ENCODE assay signal across 1 cellular context in genomic region chr2:68466361-68466777, GRCh38.
TF ChIP-seq lines count a peak whose summit lies in the region.

No MANE protein-coding gene starts in this region.

TF ChIP-seq in endothelial cell of umbilical vein, 7 proteins besides CTCF, POLR2A, EP300 and RAD21:
- no peak for TF ChIP-seq POLR2AphosphoS5 (IDR thresholded peaks at IDR 0.05; ENCODE audit: insufficient read depth, low read depth, low read length)
- no peak for TF ChIP-seq MYC (IDR thresholded peaks at IDR 0.05; ENCODE audit: low read depth, low read length)
- no peak for TF ChIP-seq EZH2 (IDR thresholded peaks at IDR 0.05; ENCODE audit: borderline replicate concordance, low read depth, low read length, severe bottlenecking)
- TF ChIP-seq JUN (IDR thresholded peaks at IDR 0.05; ENCODE audit: borderline replicate concordance, insufficient read depth, insufficient read length, low read depth): no peak
- no peak for TF ChIP-seq FOS (IDR thresholded peaks at IDR 0.05; ENCODE audit: borderline replicate concordance, insufficient read depth, low read length)
- TF ChIP-seq MAX (IDR thresholded peaks at IDR 0.05; ENCODE audit: insufficient read depth, insufficient read length): no peak
- TF ChIP-seq GATA2 (IDR thresholded peaks at IDR 0.05; ENCODE audit: insufficient read depth, insufficient read length, low read depth, low read length): no peak
